8 cellular contexts compared by ENCODE assay signal in the genomic region with DNA sequence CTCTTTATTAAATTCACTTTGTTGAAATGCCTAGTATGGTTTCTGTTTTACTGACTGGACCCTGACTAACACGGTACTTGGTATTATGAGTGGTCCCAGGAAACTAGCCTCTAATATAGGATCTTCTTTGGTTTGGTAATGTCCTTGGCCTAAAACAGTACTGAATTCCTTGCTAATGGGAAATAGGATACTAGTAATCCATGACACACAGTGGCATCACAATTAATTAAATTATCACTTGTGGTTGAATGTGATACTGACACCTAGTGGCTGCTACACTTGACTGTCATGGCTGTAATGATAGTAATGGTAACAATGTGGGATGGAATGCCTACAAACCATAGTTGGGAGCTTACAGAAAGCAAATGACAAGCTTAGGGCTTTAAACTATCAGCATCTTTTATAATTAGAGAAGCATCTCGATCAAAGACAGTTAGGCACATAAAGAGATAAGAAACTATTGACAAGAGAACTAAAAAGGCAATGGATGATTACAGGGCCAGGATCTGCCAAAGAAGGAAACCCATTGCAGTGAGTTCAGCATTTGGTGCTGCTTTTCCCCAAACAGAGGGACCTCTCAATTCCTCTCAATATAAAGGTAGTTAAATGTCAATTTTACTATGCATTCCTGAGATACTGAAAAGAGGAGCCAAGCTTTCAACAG. TPM values are rescaled to one million over a fixed set of nuclear protein-coding genes. Genes with fewer than 3 reads are reported as not detected.
A peak's percentile ranks its signal among the peaks of the same experiment; 100 is the strongest.
DNase-seq lines count a peak whose midpoint lies in the region; ATAC-seq and TF ChIP-seq lines count a peak whose summit lies in the region.

No MANE protein-coding gene starts in this region.

- ATAC-seq in activated CD8-positive, alpha-beta memory T cell treated with anti-CD3 and anti-CD28 coated beads, Interleukin-2, amount 10 ng/mL, durations not matched to agents 7 days and 5 days, result peak; percentile 63
- ATAC-seq in Panc1, result peak; percentile 88
- ATAC-seq in HG03135 (IDR thresholded peaks at IDR 0.05; ENCODE audit: unreplicated experiment), result no peak
- ATAC-seq in HG02852 (IDR thresholded peaks at IDR 0.05; ENCODE audit: unreplicated experiment), result no peak

- peaks cover 4% of the 10 kb centered on the region for H3K4me1 Mint-ChIP-seq in activated CD8-positive, alpha-beta memory T cell treated with anti-CD3 and anti-CD28 coated beads, Interleukin-2, amount 10 ng/mL, durations not matched to agents 7 days and 5 days

- H3K27ac Mint-ChIP-seq in activated CD8-positive, alpha-beta memory T cell treated with anti-CD3 and anti-CD28 coated beads, Interleukin-2, amount 10 ng/mL, durations not matched to agents 7 days and 5 days, result no peak overlapping the region

- H3K4me3 ChIP-seq in HL-60 (replicated peaks; ENCODE audit: insufficient read depth, low read length) (no peak overlapping the region), Panc1 (ENCODE audit: low read depth in 2 of 2, low read length in 2 of 2) (no peak overlapping the region), epithelial cell of esophagus (ENCODE audit: low read length) (no peak overlapping the region)

- CTCF ChIA-PET in activated CD8-positive, alpha-beta memory T cell treated with anti-CD3 and anti-CD28 coated beads, Interleukin-2, amount 10 ng/mL, durations not matched to agents 7 days and 5 days (lab: Charles Lee), result interaction anchor here (0.6 to 5.6 kb wide), 24 partner anchors 8 to 188 kb away, joined by 3 to 82 read pairs (median 4); a partner anchor contains a TSS
- CTCF ChIA-PET in Panc1 (lab: Charles Lee), result interaction anchor here (1.3 to 3.7 kb wide), 3 partner anchors 24 to 126 kb away, joined by 3 to 42 read pairs (median 4); no protein-coding TSS in a partner anchor

- H3K36me3 ChIP-seq in Panc1 (ENCODE audit: control insufficient read depth, insufficient read depth, low read length), result peaks cover 3% of the 10 kb centered on the region; the same call in 1 of the 2 replicates

- H3K27ac ChIP-seq in HL-60 (replicated peaks) (no peak overlapping the region), Panc1 (ENCODE audit: low read length) (no peak overlapping the region)

- H3K27me3 Mint-ChIP-seq in activated CD8-positive, alpha-beta memory T cell treated with anti-CD3 and anti-CD28 coated beads, Interleukin-2, amount 10 ng/mL, durations not matched to agents 7 days and 5 days, result no peaks in the 10 kb centered on the region

- H3K27me3 ChIP-seq in HL-60 (ENCODE audit: insufficient read depth, poor library complexity, severe bottlenecking) (no peaks in the 10 kb centered on the region), Panc1 (ENCODE audit: control insufficient read depth, insufficient read depth, low read length) (no peaks in the 10 kb centered on the region)

- DNase-seq in activated CD8-positive, alpha-beta memory T cell treated with anti-CD3 and anti-CD28 coated beads, Interleukin-2, amount 10 ng/mL, durations not matched to agents 7 days and 5 days, result no peak
- DNase-seq in activated CD8-positive, alpha-beta memory T cell treated with anti-CD3 and anti-CD28 coated beads, Interleukin-2, amount 50 U/mL, for 48 hours, result no peak
- DNase-seq in HL-60 (ENCODE audit: low read depth in 1 of 2, low spot score in 1 of 2), result peak in 1 of 2 experiments; percentile 34
- DNase-seq in Panc1 (ENCODE audit: low read depth, low spot score), result peak; percentile 64
- peak; percentile 89 for DNase-seq in epithelial cell of esophagus (ENCODE audit: low read depth)
- peak; percentile 72 for DNase-seq in myocyte (ENCODE audit: low read depth)

- in situ Hi-C loops in Panc1 (cut with HindIII; ENCODE audit: low pct_unique_long_range_greater_than_20kb, low sequenced_read_pairs), result no loop called here

- POLR2A ChIA-PET in Panc1 (lab: Charles Lee), result no interaction called here

- no peaks in the 10 kb centered on the region for H3K4me1 ChIP-seq in Panc1 (ENCODE audit: control insufficient read depth, insufficient read depth, low read length)

- intact Hi-C loops in Panc1 (cut with micrococcal nuclease; ENCODE audit: unreplicated experiment), result loop anchor here (1.0 to 5.0 kb wide), 2 partner anchors 63 to 126 kb away; a partner anchor contains a TSS

- TF ChIP-seq CTCF in HL-60 (IDR thresholded peaks at IDR 0.05; ENCODE audit: insufficient read depth, low read length) (peak; percentile 81), Panc1 (IDR thresholded peaks at IDR 0.05) (peak; percentile 91), epithelial cell of esophagus (IDR thresholded peaks at IDR 0.05; ENCODE audit: insufficient read depth, low read depth, low read length, missing control alignments) (peak; percentile 75)

- H3K4me3 Mint-ChIP-seq in activated CD8-positive, alpha-beta memory T cell treated with anti-CD3 and anti-CD28 coated beads, Interleukin-2, amount 10 ng/mL, durations not matched to agents 7 days and 5 days, result no peak overlapping the region

- no peaks in the 10 kb centered on the region for H3K9me3 Mint-ChIP-seq in activated CD8-positive, alpha-beta memory T cell treated with anti-CD3 and anti-CD28 coated beads, Interleukin-2, amount 10 ng/mL, durations not matched to agents 7 days and 5 days (ENCODE audit: low read depth)

- H3K9me3 ChIP-seq in Panc1 (ENCODE audit: control insufficient read depth, insufficient read depth, low read depth, low read length), result no peaks in the 10 kb centered on the region

- peaks cover 14% of the 10 kb centered on the region for H3K36me3 Mint-ChIP-seq in activated CD8-positive, alpha-beta memory T cell treated with anti-CD3 and anti-CD28 coated beads, Interleukin-2, amount 10 ng/mL, durations not matched to agents 7 days and 5 days

- BruUV-seq in Panc1 (replicated peaks; lab: Mats Ljungman, UMichigan), result no TSS peak

RNA-seq across cellular contexts. Expression of a gene that starts 8.6 kb away (rescaled TPM):
- total RNA-seq in activated CD8-positive, alpha-beta memory T cell treated with anti-CD3 and anti-CD28 coated beads, Interleukin-2, amount 10 ng/mL, durations not matched to agents 7 days and 5 days, result 10 to 100 TPM; 17.4 to 25.3 TPM
- total RNA-seq in Panc1 (2021; ENCODE audit: unreplicated experiment) (10.6 TPM), myocyte (5.6 and 7.8 TPM in 2 replicates)
- polyA plus RNA-seq in Panc1 (2012; ENCODE audit: insufficient read length), result 6.0 TPM
- polyA plus RNA-seq in myocyte (2012), result 7.0 TPM

RNA-seq across cellular contexts. Expression of a gene that starts 24.4 kb away (rescaled TPM):
- total RNA-seq in activated CD8-positive, alpha-beta memory T cell treated with anti-CD3 and anti-CD28 coated beads, Interleukin-2, amount 10 ng/mL, durations not matched to agents 7 days and 5 days, result 10 to 100 TPM; 29.2 to 47.0 TPM
- total RNA-seq in Panc1 (2021; ENCODE audit: unreplicated experiment), result 63.8 TPM
- 48.5 TPM for polyA plus RNA-seq in Panc1 (2012; ENCODE audit: insufficient read length)
- total RNA-seq in myocyte, result 31.5 and 35.3 TPM in 2 replicates
- polyA plus RNA-seq in myocyte (2012), result 29.6 TPM

RNA-seq across cellular contexts. Expression of a gene that starts 24.6 kb away (rescaled TPM):
- 10 to 100 TPM; 33.5 to 39.3 TPM for total RNA-seq in activated CD8-positive, alpha-beta memory T cell treated with anti-CD3 and anti-CD28 coated beads, Interleukin-2, amount 10 ng/mL, durations not matched to agents 7 days and 5 days
- total RNA-seq in Panc1 (2021; ENCODE audit: unreplicated experiment), result 116 TPM
- 135 TPM for polyA plus RNA-seq in Panc1 (2012; ENCODE audit: insufficient read length)
- total RNA-seq in myocyte, result 37.9 and 47.1 TPM in 2 replicates
- polyA plus RNA-seq in myocyte (2012), result 65.3 TPM

RNA-seq across cellular contexts. Expression of a gene that starts 32.0 kb away (rescaled TPM):
- total RNA-seq in activated CD8-positive, alpha-beta memory T cell treated with anti-CD3 and anti-CD28 coated beads, Interleukin-2, amount 10 ng/mL, durations not matched to agents 7 days and 5 days, result 1 to 10 TPM; 4.8 to 5.1 TPM
- total RNA-seq in Panc1 (2021; ENCODE audit: unreplicated experiment) (35.4 TPM), myocyte (17.7 and 28.2 TPM in 2 replicates)
- 43.6 TPM for polyA plus RNA-seq in Panc1 (2012; ENCODE audit: insufficient read length)
- polyA plus RNA-seq in myocyte (2012), result 20.1 TPM

Comparison
In these comparisons a context has a peak if more than half of its experiments do, and no peak if none do; other contexts are left out.
1. ATAC-seq: peak in activated CD8-positive, alpha-beta memory T cell treated with anti-CD3 and anti-CD28 coated beads, Interleukin-2, amount 10 ng/mL, durations not matched to agents 7 days and 5 days (single experiment) and Panc1 (single experiment); none in HG03135 (single experiment) and HG02852 (single experiment).
2. DNase-seq: peak in Panc1 (single experiment), epithelial cell of esophagus (single experiment) and myocyte (single experiment); none in activated CD8-positive, alpha-beta memory T cell treated with anti-CD3 and anti-CD28 coated beads, Interleukin-2, amount 10 ng/mL, durations not matched to agents 7 days and 5 days (single experiment) and activated CD8-positive, alpha-beta memory T cell treated with anti-CD3 and anti-CD28 coated beads, Interleukin-2, amount 50 U/mL, for 48 hours (single experiment).
3. Peak in every context shown above with its lines, with median percentiles within 50 percentile points of each other: CTCF ChIP-seq.